19 cellular contexts compared by ENCODE assay signal in the genomic region with DNA sequence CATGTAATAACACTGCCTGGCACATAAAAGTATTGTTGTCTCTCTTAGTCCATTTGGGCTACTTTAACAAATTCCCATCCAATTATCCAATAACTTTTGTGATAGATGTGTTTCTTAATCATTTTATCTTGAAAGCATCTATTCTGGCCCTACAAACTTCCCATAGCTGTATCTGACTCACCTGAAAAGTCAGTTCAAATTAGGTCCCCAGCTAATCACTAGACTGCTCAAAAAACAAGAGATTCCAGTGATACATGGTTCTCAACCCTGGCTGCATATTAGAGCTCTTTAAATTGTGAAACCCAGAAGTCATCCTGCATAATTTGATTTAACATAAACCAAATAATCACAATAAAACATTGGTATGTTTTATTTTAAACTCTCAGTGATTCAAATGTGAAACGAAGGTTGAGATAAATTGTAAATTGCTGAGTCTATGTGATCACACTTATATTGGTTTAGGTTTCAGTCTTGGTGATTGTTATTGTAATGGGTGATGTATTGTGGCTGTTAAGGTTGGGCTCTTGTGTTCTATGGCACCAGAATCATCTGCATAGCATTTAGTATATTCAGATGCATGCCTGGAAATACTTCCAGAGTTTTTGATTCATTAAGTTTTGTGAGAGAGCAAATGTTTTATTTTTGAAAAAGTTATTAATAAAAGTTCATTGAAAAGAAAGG.
"Had no signal": no experiment of that assay in that cellular context is flagged by ENCODE, and none has a peak within 500 bp of the region (broad histone marks: within the 10 kb centered on the region; RNA-seq: fewer than 3 reads in every experiment).

No MANE protein-coding gene starts in this region.

- H3K27ac ChIP-seq: HL-60, RWPE1 had no signal

- ATAC-seq: Panc1, PC-3 had no signal

- H3K36me3 ChIP-seq: MG63 had no signal

- DNase-seq: KBM-7, MG63, NCI-H1092, NCI-H1105 treated with DMSO at 0.1 percent for 48 hours, NCI-H1417 treated with DMSO at 0.1 percent for 48 hours, NCI-H146, NCI-H1694 treated with DMSO at 0.1 percent for 48 hours, NCI-H1930, NCI-H2081, NCI-H2107, NCI-H2227 treated with DMSO at 0.1 percent for 48 hours, NCI-H524, NCI-H526 treated with DMSO at 0.1 percent for 48 hours, NCI-H748 treated with DMSO at 0.1 percent for 48 hours, PC-3, SHP77 had no signal

- H3K9me3 ChIP-seq: MG63 had no signal

- H3K4me3 ChIP-seq: MG63 had no signal

- H3K27me3 ChIP-seq: MG63 had no signal
